In the genomic region with DNA sequence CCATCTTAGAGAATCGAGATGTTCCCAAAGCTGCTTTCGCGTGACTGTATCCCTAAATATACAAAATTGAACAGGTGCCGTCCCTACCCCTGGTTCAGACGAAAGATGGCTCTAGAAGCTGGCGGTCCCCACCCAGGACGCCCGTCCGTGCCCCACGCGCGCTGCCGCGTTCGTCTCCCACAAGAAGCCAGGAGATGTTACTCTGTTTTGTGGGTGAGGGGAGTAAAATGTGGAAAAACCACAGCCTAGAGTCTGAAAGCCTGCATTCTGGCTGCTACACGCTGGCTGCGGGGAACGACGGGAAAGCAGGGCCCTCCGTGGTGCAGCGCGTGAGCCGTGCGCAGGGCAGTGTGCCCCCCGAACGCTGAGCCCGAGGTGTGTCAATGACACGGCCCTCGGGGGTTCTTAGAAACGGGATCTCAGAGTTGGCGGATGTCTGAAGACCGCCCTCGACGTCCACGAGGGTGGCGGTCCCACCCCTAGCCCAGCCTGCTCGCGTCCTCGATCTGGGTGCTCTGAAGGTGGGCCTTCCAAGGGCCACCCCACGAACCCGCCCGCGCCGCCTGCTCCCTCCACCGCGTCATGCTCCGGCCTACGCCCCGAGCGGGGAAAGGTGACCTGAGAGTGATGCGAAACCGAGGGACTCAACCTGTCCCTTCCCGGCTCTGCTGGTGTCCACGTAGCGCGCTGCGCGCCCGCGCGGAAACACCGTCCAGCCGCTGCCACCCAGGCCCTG, we compare ENCODE assay signal across 25 cellular contexts.
"Had no signal": no experiment of that assay in that cellular context is flagged by ENCODE, and none has a peak within 500 bp of the region (broad histone marks: within the 10 kb centered on the region; RNA-seq: fewer than 3 reads in every experiment).

No MANE protein-coding gene starts in this region.

- H3K27ac Mint-ChIP-seq: activated CD4-positive, alpha-beta memory T cell treated with anti-CD3 and anti-CD28 coated beads, Interleukin-2, amount 10 ng/mL, durations not matched to agents 7 days and 5 days; activated CD4-positive, alpha-beta T cell treated with anti-CD3 and anti-CD28 coated beads, Interleukin-2, amount 10 ng/mL, durations not matched to agents 24 days and 14 days; activated T-cell treated with anti-CD3 and anti-CD28 coated beads, Interleukin-2, amount 50 U/mL, for 24 hours; dendritic cell treated with granulocyte-macrophage colony-stimulating factor and Interleukin-4, amounts not matched to agents 40 ng/mL and 50 ng/mL, for 4 days; immature natural killer cell; memory B cell; nephron; T-cell; T-helper 2 cell treated with Interferon-gamma antibody and Interleukin-4, amounts not matched to agents 5 μg/mL and 100 μg/mL, for 36 hours had no signal

- H3K9ac ChIP-seq: SK-N-SH had no signal

- H3K4me3 ChIP-seq: hepatocyte, left ventricle myocardium inferior, thyroid gland had no signal

- H3K27me3 Mint-ChIP-seq: activated CD4-positive, alpha-beta memory T cell treated with anti-CD3 and anti-CD28 coated beads, Interleukin-2, amount 10 ng/mL, durations not matched to agents 7 days and 5 days; activated CD4-positive, alpha-beta T cell treated with anti-CD3 and anti-CD28 coated beads, Interleukin-2, amount 10 ng/mL, durations not matched to agents 24 days and 14 days; brain; dendritic cell treated with granulocyte-macrophage colony-stimulating factor and Interleukin-4, amounts not matched to agents 40 ng/mL and 50 ng/mL, for 4 days had no signal

- H3K36me3 Mint-ChIP-seq: brain, memory B cell, T-cell had no signal

- H2AFZ ChIP-seq: hepatocyte had no signal

- H3K4me2 ChIP-seq: hepatocyte, SK-N-SH had no signal

- DNase-seq: activated CD4-positive, alpha-beta memory T cell treated with anti-CD3 and anti-CD28 coated beads, Interleukin-2, amount 10 ng/mL, durations not matched to agents 7 days and 5 days; activated CD4-positive, alpha-beta T cell treated with anti-CD3 and anti-CD28 coated beads, Interleukin-2, amount 10 ng/mL, durations not matched to agents 24 days and 14 days; activated gamma-delta T cell; activated naive CD4-positive, alpha-beta T cell treated with anti-CD3 and anti-CD28 coated beads, Interleukin-2, amount 50 U/mL, for 16 hours; activated T-cell treated with anti-CD3 and anti-CD28 coated beads, Interleukin-2, amount 50 U/mL, for 24 hours; effector CD8-positive, alpha-beta T cell; erythroblast; foreskin keratinocyte; immature natural killer cell; kidney glomerular epithelial cell; left ventricle myocardium inferior; SK-N-SH; small intestine; stimulated activated CD4-positive, alpha-beta T cell treated with anti-CD3 and anti-CD28 coated beads, Interleukin-15, amount 100 ng/mL, for 24 hours; stimulated activated naive CD4-positive, alpha-beta T cell; T-cell; thyroid gland had no signal

- H3K79me2 ChIP-seq: hepatocyte had no signal

- H3K9me2 ChIP-seq: SK-N-SH had no signal

- H3K4me1 ChIP-seq: foreskin keratinocyte, left ventricle myocardium inferior, thyroid gland had no signal

- H3K27ac ChIP-seq: foreskin keratinocyte, hepatocyte, left ventricle myocardium inferior, thyroid gland, VCaP had no signal

- H3K36me3 ChIP-seq: left ventricle myocardium inferior, thyroid gland had no signal

- H3K9me3 ChIP-seq: left ventricle myocardium inferior, SK-N-SH, thyroid gland had no signal

- ATAC-seq: activated CD4-positive, CD25-positive, alpha-beta regulatory T cell treated with anti-CD3 and anti-CD28 coated beads, Interleukin-2, amount 50 U/mL, for 24 hours; foreskin keratinocyte; T-cell had no signal

- H3K9me3 Mint-ChIP-seq: activated CD4-positive, alpha-beta T cell treated with anti-CD3 and anti-CD28 coated beads, Interleukin-2, amount 10 ng/mL, durations not matched to agents 24 days and 14 days had no signal

- H3K27me3 ChIP-seq: foreskin keratinocyte, hepatocyte, thyroid gland had no signal

- H3K4me1 Mint-ChIP-seq: activated CD4-positive, alpha-beta memory T cell treated with anti-CD3 and anti-CD28 coated beads, Interleukin-2, amount 10 ng/mL, durations not matched to agents 7 days and 5 days; activated CD4-positive, alpha-beta T cell treated with anti-CD3 and anti-CD28 coated beads, Interleukin-2, amount 10 ng/mL, durations not matched to agents 24 days and 14 days; immature natural killer cell; nephron; T-cell had no signal

- H3K4me3 Mint-ChIP-seq: activated CD4-positive, alpha-beta memory T cell treated with anti-CD3 and anti-CD28 coated beads, Interleukin-2, amount 10 ng/mL, durations not matched to agents 7 days and 5 days; activated CD4-positive, alpha-beta T cell treated with anti-CD3 and anti-CD28 coated beads, Interleukin-2, amount 10 ng/mL, durations not matched to agents 24 days and 14 days; activated T-cell treated with anti-CD3 and anti-CD28 coated beads, Interleukin-2, amount 50 U/mL, for 24 hours; brain; dendritic cell treated with granulocyte-macrophage colony-stimulating factor and Interleukin-4, amounts not matched to agents 40 ng/mL and 50 ng/mL, for 4 days; immature natural killer cell; memory B cell; nephron; T-cell; T-helper 2 cell treated with Interferon-gamma antibody and Interleukin-4, amounts not matched to agents 5 μg/mL and 100 μg/mL, for 36 hours had no signal
